ENCODE assay signal across 24 cellular contexts in genomic region chr12:122838841-122839240, GRCh38. TPM values are rescaled to one million over a fixed set of nuclear protein-coding genes. Genes with fewer than 3 reads are reported as not detected.
DNase-seq lines count a peak whose midpoint lies in the region; ATAC-seq and TF ChIP-seq lines count a peak whose summit lies in the region.
"Had no signal": no experiment of that assay in that cellular context is flagged by ENCODE, and none has a peak within 500 bp of the region (broad histone marks: within the 10 kb centered on the region; RNA-seq: fewer than 3 reads in every experiment).

No MANE protein-coding gene starts in this region.

- H3K23me2 ChIP-seq in H9 (ENCODE audit: insufficient read length, low read depth, low read length, poor library complexity, severe bottlenecking): peaks cover 8% of the 10 kb centered on the region

- H3K36me3 ChIP-seq in right lobe of liver: no peaks in the 10 kb centered on the region
- H3K36me3 ChIP-seq: esophagus squamous epithelium, gastroesophageal sphincter, left ventricle myocardium inferior had no signal

- no peak for TF ChIP-seq CTCF in Calu3 (IDR thresholded peaks at IDR 0.05; ENCODE audit: unreplicated experiment)
- no peak for TF ChIP-seq CTCF in right lobe of liver (IDR thresholded peaks at IDR 0.05)
- no peak for TF ChIP-seq CTCF in H9 (conservative IDR thresholded peaks at IDR 0.05)
- no peak for TF ChIP-seq CTCF in CD14-positive monocyte (IDR thresholded peaks at IDR 0.05)

- peaks cover 64% of the 10 kb centered on the region for H3K4me1 Mint-ChIP-seq in Calu3 (ENCODE audit: low read depth, unreplicated experiment)
- peaks cover 85% of the 10 kb centered on the region for H3K4me1 Mint-ChIP-seq in stimulated activated memory B cell treated with anti-CD40 and anti-IgM and Interleukin-4, amounts not matched to agents 10 μg/mL and 1 μg/mL and 100 μg/mL, for 72 hours
- H3K4me1 Mint-ChIP-seq in H9: peaks cover 38 to 41% of the 10 kb centered on the region in 2 experiments
- H3K4me1 Mint-ChIP-seq in CD14-positive monocyte: peaks cover 25% of the 10 kb centered on the region

- H3K27me3 Mint-ChIP-seq in Calu3 (ENCODE audit: unreplicated experiment) (no peaks in the 10 kb centered on the region), H9 (ENCODE audit: low read depth) (peaks cover 67% of the 10 kb centered on the region), CD14-positive monocyte (ENCODE audit: low read depth in 3 of 3) (peaks cover 42 to 63% (median 43%) of the 10 kb centered on the region in 3 donors)
- H3K27me3 Mint-ChIP-seq in stimulated activated memory B cell treated with anti-CD40 and anti-IgM and Interleukin-4, amounts not matched to agents 10 μg/mL and 1 μg/mL and 100 μg/mL, for 72 hours: no peaks in the 10 kb centered on the region
- H3K27me3 Mint-ChIP-seq: central memory CD8-positive, alpha-beta T cell had no signal

- H3K9me3 ChIP-seq in right lobe of liver (no peaks in the 10 kb centered on the region), H9 (ENCODE audit: control insufficient read depth, low read depth, low read length) (no peaks in the 10 kb centered on the region)
- H3K9me3 ChIP-seq: esophagus squamous epithelium, gastroesophageal sphincter, left ventricle myocardium inferior had no signal

- CTCF ChIA-PET in Calu3 (lab: Charles Lee): interaction anchor here (1.8 kb wide), 1 partner anchor 45 kb away, joined by 10 read pairs; no protein-coding TSS in a partner anchor

- H3K4me3 ChIP-seq in right lobe of liver: no peak overlapping the region
- H3K4me3 ChIP-seq: esophagus squamous epithelium, gastroesophageal sphincter, left ventricle myocardium inferior had no signal

- no peak overlapping the region for H3K4me2 ChIP-seq in H9 (ENCODE audit: insufficient read depth, insufficient read length, low read length)

- H4K20me1 ChIP-seq in H9 (ENCODE audit: control insufficient read depth, insufficient read depth, insufficient read length): no peaks in the 10 kb centered on the region

- H3K4me1 ChIP-seq in right lobe of liver (peaks cover 0 to 68% (median 25%) of the 10 kb centered on the region in 4 donors), H9 (ENCODE audit: insufficient read depth, low read length) (peaks cover 3% of the 10 kb centered on the region; the same call in 1 of the 2 replicates)

- no peak for ATAC-seq in right lobe of liver
- no peak for ATAC-seq in stimulated activated memory B cell treated with anti-CD40 and anti-IgM and Interleukin-4, amounts not matched to agents 10 μg/mL and 1 μg/mL and 100 μg/mL, for 72 hours
- ATAC-seq in left lobe of liver: no peak
- ATAC-seq in GM21786 (IDR thresholded peaks at IDR 0.05; ENCODE audit: unreplicated experiment): no peak
- ATAC-seq: gastroesophageal sphincter, WTC11 had no signal

- no peaks in the 10 kb centered on the region for H3K79me1 ChIP-seq in H9 (ENCODE audit: insufficient read depth, low read depth, low read length, poor library complexity, severe bottlenecking)

- no peak overlapping the region for H3T11ph ChIP-seq in H9 (ENCODE audit: low read length)

- no TSS peak for BruUV-seq in Calu3 (replicated peaks; lab: Mats Ljungman, UMichigan)

- no peak overlapping the region for H2BK15ac ChIP-seq in H9 (ENCODE audit: low read depth, low read length)

- intact Hi-C loops in Calu3 (cut with micrococcal nuclease; ENCODE audit: unreplicated experiment) (no loop called here), right lobe of liver (cut with DNase I) (no loop called here), CD14-positive monocyte (cut with micrococcal nuclease) (no loop called here)

- H3K36me3 Mint-ChIP-seq in Calu3 (ENCODE audit: insufficient read depth, unreplicated experiment) (peaks cover 74% of the 10 kb centered on the region), H9 (ENCODE audit: insufficient read depth in 1 of 3, low read depth in 3 of 3) (peaks cover 0 to 4% (median 2%) of the 10 kb centered on the region in 3 experiments; a peak in 3 of 7 replicates), CD14-positive monocyte (peaks cover 7 to 9% of the 10 kb centered on the region in 2 donors)
- peaks cover 35% of the 10 kb centered on the region for H3K36me3 Mint-ChIP-seq in stimulated activated memory B cell treated with anti-CD40 and anti-IgM and Interleukin-4, amounts not matched to agents 10 μg/mL and 1 μg/mL and 100 μg/mL, for 72 hours

- TF ChIP-seq POLR2A in right lobe of liver (IDR thresholded peaks at IDR 0.05): no peak

- H4K8ac ChIP-seq in H9 (replicated peaks; ENCODE audit: insufficient read length, low read depth, low read length): no peak overlapping the region

- H4K91ac ChIP-seq in H9 (ENCODE audit: insufficient read length, low read depth, low read length): no peak overlapping the region

- H2BK5ac ChIP-seq in H9 (ENCODE audit: insufficient read length, low read length): no peak overlapping the region

- no peaks in the 10 kb centered on the region; the same call in 1 of the 2 replicates for H3K79me2 ChIP-seq in H9 (ENCODE audit: insufficient read depth, low read length)

- H3K27ac Mint-ChIP-seq in Calu3 (ENCODE audit: unreplicated experiment): peak overlapping the region; percentile 74
- peak overlapping the region; percentile 96 for H3K27ac Mint-ChIP-seq in stimulated activated memory B cell treated with anti-CD40 and anti-IgM and Interleukin-4, amounts not matched to agents 10 μg/mL and 1 μg/mL and 100 μg/mL, for 72 hours
- H3K27ac Mint-ChIP-seq in H9: no peak overlapping the region
- no peak overlapping the region for H3K27ac Mint-ChIP-seq in CD14-positive monocyte
- H3K27ac Mint-ChIP-seq: WTC11 had no signal

- no peak overlapping the region for H3K56ac ChIP-seq in H9 (ENCODE audit: insufficient read length, low read depth, low read length)

- WGBS in right lobe of liver (ENCODE audit: insufficient coverage, low coverage, low lambda C conversion rate, missing lambda C conversion rate): 88% methylated on average over 4 of the region's 5 CpGs
- WGBS in H9 (ENCODE audit: extremely low coverage, insufficient read length, low lambda C conversion rate): no CpG with 5 or more reads among the region's 5 CpGs

- DNase-seq in Calu3 (no peak), right lobe of liver (no peak), H9 (no peak), CD14-positive monocyte (ENCODE audit: low spot score) (no peak), left lobe of liver (ENCODE audit: low spot score) (no peak)
- DNase-seq: activated CD4-positive, alpha-beta T cell treated with anti-CD3 and anti-CD28 coated beads, Interleukin-2, amount 50 U/mL, for 48 hours; activated naive CD4-positive, alpha-beta T cell; activated T-cell treated with anti-CD3 and anti-CD28 coated beads for 4 hours; amygdala; effector CD4-positive, alpha-beta T cell; esophagus squamous epithelium; Kasumi-1; left ventricle myocardium inferior; NCI-H1092 treated with DMSO at 0.1 percent for 48 hours; NCI-H2081 treated with DMSO at 0.1 percent for 48 hours; NCI-H510A; NK-92 treated with Interleukin-12 subunit alpha and Interleukin-12 subunit beta, amount 100 ng/mL, for 24 hours had no signal

- H3K23ac ChIP-seq in H9 (ENCODE audit: insufficient read length, low read depth, low read length): no peak overlapping the region

- no peak overlapping the region for H2AK5ac ChIP-seq in H9 (ENCODE audit: insufficient read length, low read length)

- no peak overlapping the region for H2BK120ac ChIP-seq in H9 (ENCODE audit: low read depth, low read length, poor library complexity, severe bottlenecking)

- H3K27me3 ChIP-seq in right lobe of liver: no peaks in the 10 kb centered on the region
- peaks cover 10% of the 10 kb centered on the region for H3K27me3 ChIP-seq in H9 (ENCODE audit: insufficient read depth, low read length)
- H3K27me3 ChIP-seq: esophagus squamous epithelium, gastroesophageal sphincter had no signal

- no peak overlapping the region for H2BK12ac ChIP-seq in H9 (ENCODE audit: insufficient read length, low read depth, low read length)

- no peak overlapping the region for H3K14ac ChIP-seq in H9 (ENCODE audit: insufficient read depth, low read length)

- H3K4ac ChIP-seq in H9 (ENCODE audit: low read depth, low read length): no peak overlapping the region

- peak overlapping the region; percentile 87 for H3K27ac ChIP-seq in angular gyrus (ENCODE audit: low read depth, low read length)
- peak overlapping the region in 2 of 3 donors; percentile 19 to 89 for H3K27ac ChIP-seq in right lobe of liver
- no peak overlapping the region for H3K27ac ChIP-seq in H9 (ENCODE audit: insufficient read length, low read depth, low read length)
- H3K27ac ChIP-seq: gastroesophageal sphincter, left ventricle myocardium inferior, parathyroid adenoma had no signal

- H4K5ac ChIP-seq in H9 (ENCODE audit: insufficient read length, low read depth, low read length): no peak overlapping the region

- H3K18ac ChIP-seq in H9 (ENCODE audit: insufficient read length, low read depth, low read length): no peak overlapping the region

- H3K9ac ChIP-seq in H9 (ENCODE audit: extremely low read depth, insufficient read length, low read length): no peak overlapping the region
- H3K9ac ChIP-seq: parathyroid adenoma had no signal

- peak overlapping the region; percentile 85 for H3K4me3 Mint-ChIP-seq in Calu3 (ENCODE audit: low read depth, unreplicated experiment)
- H3K4me3 Mint-ChIP-seq in stimulated activated memory B cell treated with anti-CD40 and anti-IgM and Interleukin-4, amounts not matched to agents 10 μg/mL and 1 μg/mL and 100 μg/mL, for 72 hours: no peak overlapping the region
- H3K4me3 Mint-ChIP-seq in H9: no peak overlapping the region
- peak overlapping the region in 1 of 2 donors; percentile 68 for H3K4me3 Mint-ChIP-seq in CD14-positive monocyte
- H3K4me3 Mint-ChIP-seq: WTC11 had no signal

- no peaks in the 10 kb centered on the region for H3K9me3 Mint-ChIP-seq in Calu3 (ENCODE audit: low read depth, unreplicated experiment)
- no peaks in the 10 kb centered on the region for H3K9me3 Mint-ChIP-seq in stimulated activated memory B cell treated with anti-CD40 and anti-IgM and Interleukin-4, amounts not matched to agents 10 μg/mL and 1 μg/mL and 100 μg/mL, for 72 hours
- H3K9me3 Mint-ChIP-seq in H9: peaks cover 2 to 3% of the 10 kb centered on the region in 2 experiments; a peak in 1 of 5 replicates
- peaks cover 0 to 15% (median 5%) of the 10 kb centered on the region in 7 donors for H3K9me3 Mint-ChIP-seq in CD14-positive monocyte
- H3K9me3 Mint-ChIP-seq: central memory CD8-positive, alpha-beta T cell; WTC11 had no signal

- H2AFZ ChIP-seq in H9 (ENCODE audit: low read length): no peak overlapping the region
- H2AFZ ChIP-seq: parathyroid adenoma had no signal

- H2BK20ac ChIP-seq in H9 (ENCODE audit: low read depth, low read length, poor library complexity, severe bottlenecking): no peak overlapping the region

RNA-seq across cellular contexts. Expression of gene HIP1R, which starts 3.6 kb away (rescaled TPM):
- total RNA-seq in Calu3 (2022) (234 and 246 TPM in 2 replicates), right lobe of liver (10 to 100 TPM; 23.6 to 37.2 (median 27.8) TPM), H9 (2021) (17.4 and 20.0 TPM in 2 replicates), left lobe of liver (35.2 TPM)
- polyA plus RNA-seq in CD14-positive monocyte: under 1 TPM in 1 of 2 donors, not detected in 1; 0.09 TPM

RNA-seq across cellular contexts. Expression of gene VPS37B, which starts 57.1 kb away (rescaled TPM):
- total RNA-seq in Calu3 (2022): 104 and 118 TPM in 2 replicates
- 1 to 10 TPM; 5.2 to 6.7 (median 6.0) TPM for total RNA-seq in right lobe of liver
- 12.3 and 12.9 TPM in 2 replicates for total RNA-seq in H9 (2021)
- polyA plus RNA-seq in CD14-positive monocyte: 10 to 100 TPM; 12.3 to 16.4 TPM
- 6.6 TPM for total RNA-seq in left lobe of liver

Comparison
In these comparisons a context has a peak if more than half of its experiments do, and no peak if none do; other contexts are left out.
1. H3K27ac Mint-ChIP-seq: peak in Calu3 (single experiment) and stimulated activated memory B cell treated with anti-CD40 and anti-IgM and Interleukin-4, amounts not matched to agents 10 μg/mL and 1 μg/mL and 100 μg/mL, for 72 hours (single experiment); none in H9 (0 of 3) and CD14-positive monocyte (0 of 7).